28 cellular contexts compared by ENCODE assay signal in the genomic region with DNA sequence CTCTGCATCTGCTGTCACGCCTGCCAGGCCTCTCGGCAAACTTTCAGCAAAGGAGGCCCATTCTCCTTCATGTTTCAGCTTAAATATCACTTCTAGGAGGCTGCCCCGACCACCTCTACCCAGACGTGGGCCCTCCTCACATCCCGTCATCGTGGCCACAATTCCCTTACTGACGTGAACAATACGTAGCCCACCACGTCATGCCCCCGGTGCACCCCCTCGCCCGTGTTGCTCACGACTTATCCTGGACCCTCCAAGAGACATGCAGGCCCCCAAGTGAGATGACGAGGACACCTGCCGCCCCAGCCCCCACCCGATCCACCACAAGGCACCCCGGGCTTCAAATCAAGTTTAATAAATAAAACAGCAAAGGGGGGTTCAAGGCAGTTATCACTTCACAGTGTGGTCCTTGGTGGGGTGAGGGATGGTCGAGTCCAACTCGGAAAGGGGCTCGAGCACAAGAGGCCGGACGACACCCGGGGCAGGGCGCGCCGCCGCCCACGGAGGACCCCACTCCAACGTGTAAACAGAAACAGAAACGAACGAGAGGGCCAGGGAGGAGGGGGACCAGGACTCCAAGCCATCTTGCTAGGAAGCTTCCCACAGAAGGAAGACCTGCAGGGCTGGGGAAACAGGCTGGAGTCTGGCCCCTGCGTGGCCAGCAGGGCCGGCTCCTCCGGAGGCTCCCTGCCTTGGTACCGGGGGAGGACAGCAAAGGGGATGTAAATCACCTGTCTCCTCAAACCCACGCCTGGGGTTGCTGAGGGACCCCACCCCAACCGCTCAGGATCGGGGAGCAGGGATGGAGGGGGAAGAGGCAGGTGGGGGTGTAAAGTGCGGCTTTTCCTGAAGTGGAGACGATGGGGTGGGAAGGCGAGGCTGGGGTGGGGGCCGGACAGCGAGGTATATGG.
"Had no signal": no experiment of that assay in that cellular context is flagged by ENCODE, and none has a peak within 500 bp of the region (broad histone marks: within the 10 kb centered on the region; RNA-seq: fewer than 3 reads in every experiment).

No MANE protein-coding gene starts in this region.

- H3K36me3 ChIP-seq: colonic mucosa, uterus had no signal

- H3K4me1 Mint-ChIP-seq: activated naive CD8-positive, alpha-beta T cell treated with anti-CD3 and anti-CD28 coated beads, Interleukin-2, amount 50 U/mL, for 24 hours; activated T-helper 17 cell treated with anti-CD3 and anti-CD28 coated beads, Interleukin-2, amount 50 U/mL, for 72 hours; mesothelial cell of epicardium; WTC11 had no signal

- H2AFZ ChIP-seq: hepatocyte, parathyroid adenoma had no signal

- H3K9ac ChIP-seq: parathyroid adenoma had no signal

- H3K4me1 ChIP-seq: colonic mucosa, gastrocnemius medialis, parathyroid adenoma, testis, uterus had no signal

- H3K27ac ChIP-seq: colonic mucosa, hepatocyte, parathyroid adenoma, testis, uterus had no signal

- DNase-seq: activated CD4-positive, alpha-beta T cell treated with anti-CD3 and anti-CD28 coated beads, Interleukin-2, amount 50 U/mL, for 1 hour; activated CD8-positive, alpha-beta T cell treated with anti-CD3 and anti-CD28 coated beads for 36 hours; activated gamma-delta T cell treated with Interleukin-2 at 50 U/mL for 16 hours; activated naive CD8-positive, alpha-beta T cell treated with anti-CD3 and anti-CD28 coated beads, Interleukin-2, amount 50 U/mL, for 24 hours; activated T-cell treated with anti-CD3 and anti-CD28 coated beads, Interleukin-2, amount 50 U/mL, for 4 hours; amygdala; colonic mucosa; effector memory CD4-positive, alpha-beta T cell; erythroblast; gastrocnemius medialis; left cardiac atrium; left ventricle myocardium superior; naive B cell; right cardiac atrium; stimulated activated CD4-positive, alpha-beta T cell treated with anti-CD3 and anti-CD28 coated beads, Interleukin-15, amount 100 ng/mL, for 24 hours; stimulated activated naive CD4-positive, alpha-beta T cell treated with Interleukin-2 at 50 U/mL for 16 hours; T-helper 2 cell; testis; trophoblast cell had no signal

- H3K4me3 ChIP-seq: colonic mucosa, dorsolateral prefrontal cortex, gastrocnemius medialis, hepatocyte, testis, uterus had no signal

- H3K9me3 ChIP-seq: colonic mucosa, gastrocnemius medialis, testis, uterus had no signal

- H3K9me3 Mint-ChIP-seq: activated CD8-positive, alpha-beta T cell treated with anti-CD3 and anti-CD28 coated beads for 36 hours; activated naive CD4-positive, alpha-beta T cell treated with anti-CD3 and anti-CD28 coated beads, Interleukin-2, amount 50 U/mL, for 24 hours; activated naive CD8-positive, alpha-beta T cell treated with anti-CD3 and anti-CD28 coated beads, Interleukin-2, amount 50 U/mL, for 24 hours; activated T-cell treated with anti-CD3 and anti-CD28 coated beads, Interleukin-2, amount 50 U/mL, for 4 hours; activated T-helper 17 cell treated with anti-CD3 and anti-CD28 coated beads, Interleukin-2, amount 50 U/mL, for 72 hours; mesothelial cell of epicardium; naive B cell; WTC11 had no signal

- H3K27me3 ChIP-seq: colonic mucosa, dorsolateral prefrontal cortex, gastrocnemius medialis, hepatocyte, testis, uterus had no signal

- H3K4me2 ChIP-seq: hepatocyte had no signal

- ATAC-seq: activated CD8-positive, alpha-beta T cell treated with anti-CD3 and anti-CD28 coated beads for 36 hours; activated naive CD8-positive, alpha-beta T cell treated with anti-CD3 and anti-CD28 coated beads, Interleukin-2, amount 50 U/mL, for 24 hours; activated T-cell treated with anti-CD3 and anti-CD28 coated beads, Interleukin-2, amount 50 U/mL, for 4 hours; activated T-helper 17 cell treated with anti-CD3 and anti-CD28 coated beads, Interleukin-2, amount 50 U/mL, for 72 hours; gastrocnemius medialis; left cardiac atrium; left ventricle myocardium superior; WTC11 had no signal

- H3K79me2 ChIP-seq: parathyroid adenoma had no signal

- FAIRE-seq: keratinocyte had no signal

- H3K27ac Mint-ChIP-seq: activated CD8-positive, alpha-beta T cell treated with anti-CD3 and anti-CD28 coated beads for 36 hours; activated naive CD4-positive, alpha-beta T cell treated with anti-CD3 and anti-CD28 coated beads, Interleukin-2, amount 50 U/mL, for 24 hours; activated naive CD8-positive, alpha-beta T cell treated with anti-CD3 and anti-CD28 coated beads, Interleukin-2, amount 50 U/mL, for 24 hours; activated T-helper 17 cell treated with anti-CD3 and anti-CD28 coated beads, Interleukin-2, amount 50 U/mL, for 72 hours; mesothelial cell of epicardium; naive B cell; WTC11 had no signal

- H3K4me3 Mint-ChIP-seq: activated CD8-positive, alpha-beta T cell treated with anti-CD3 and anti-CD28 coated beads for 36 hours; activated naive CD4-positive, alpha-beta T cell treated with anti-CD3 and anti-CD28 coated beads, Interleukin-2, amount 50 U/mL, for 24 hours; activated naive CD8-positive, alpha-beta T cell treated with anti-CD3 and anti-CD28 coated beads, Interleukin-2, amount 50 U/mL, for 24 hours; activated T-cell treated with anti-CD3 and anti-CD28 coated beads, Interleukin-2, amount 50 U/mL, for 4 hours; activated T-helper 17 cell treated with anti-CD3 and anti-CD28 coated beads, Interleukin-2, amount 50 U/mL, for 72 hours; mesothelial cell of epicardium; naive B cell; WTC11 had no signal

- H3K27me3 Mint-ChIP-seq: activated CD8-positive, alpha-beta T cell treated with anti-CD3 and anti-CD28 coated beads for 36 hours; activated naive CD4-positive, alpha-beta T cell treated with anti-CD3 and anti-CD28 coated beads, Interleukin-2, amount 50 U/mL, for 24 hours; activated naive CD8-positive, alpha-beta T cell treated with anti-CD3 and anti-CD28 coated beads, Interleukin-2, amount 50 U/mL, for 24 hours; activated T-helper 17 cell treated with anti-CD3 and anti-CD28 coated beads, Interleukin-2, amount 50 U/mL, for 72 hours; naive B cell had no signal
